ENCODE assay signal across 17 cellular contexts in the genomic region with DNA sequence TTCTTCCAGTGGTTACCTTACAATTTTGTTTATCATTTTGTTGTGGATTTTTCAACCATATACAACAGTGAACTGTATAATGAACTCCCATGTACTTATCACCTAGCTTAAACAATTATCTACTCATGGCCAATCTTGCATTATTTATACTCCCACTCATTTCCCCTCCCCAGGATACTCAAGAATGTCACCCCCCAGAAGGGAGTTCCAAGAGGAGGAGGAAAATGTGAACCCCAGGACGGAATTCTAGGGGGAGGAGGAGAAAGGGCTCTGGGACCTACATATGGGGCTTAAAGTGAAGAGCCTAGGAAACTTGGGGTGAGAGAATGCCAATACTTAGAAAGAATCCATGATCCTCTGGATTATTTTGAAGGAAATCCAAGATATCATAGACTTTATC. TPM values are rescaled to one million over a fixed set of nuclear protein-coding genes. Genes with fewer than 3 reads are reported as not detected.
DNase-seq lines count a peak whose midpoint lies in the region; ATAC-seq, FAIRE-seq and TF ChIP-seq lines count a peak whose summit lies in the region.
"Had no signal": no experiment of that assay in that cellular context is flagged by ENCODE, and none has a peak within 500 bp of the region (broad histone marks: within the 10 kb centered on the region; RNA-seq: fewer than 3 reads in every experiment).

No MANE protein-coding gene starts in this region.

- in situ Hi-C loops in IMR-90 (cut with MboI; ENCODE audit: low sequenced_read_pairs): no loop called here

- H3K9me3 ChIP-seq in IMR-90 (ENCODE audit: control insufficient read depth, insufficient read depth, low read length) (no peaks in the 10 kb centered on the region), astrocyte (ENCODE audit: insufficient read depth, low read depth, low read length) (no peaks in the 10 kb centered on the region), left ventricle myocardium inferior (replicated peaks) (no peaks in the 10 kb centered on the region)
- no peaks in the 10 kb centered on the region for H3K9me3 ChIP-seq in CD8-positive, alpha-beta memory T cell (ENCODE audit: low read length)

- POLR2A ChIA-PET in IMR-90 (lab: Charles Lee; ENCODE audit: unreplicated experiment): no interaction called here
- POLR2A ChIA-PET in CD8-positive, alpha-beta memory T cell (lab: Charles Lee): no interaction called here

- intact Hi-C loops in IMR-90 (cut with micrococcal nuclease) (loop anchor here (10.0 kb wide), 1 partner anchor 57 kb away; no protein-coding TSS in a partner anchor), left ventricle myocardium inferior (cut with micrococcal nuclease) (no loop called here)

- H2AK5ac ChIP-seq in IMR-90 (ENCODE audit: low read depth, low read length): no peak overlapping the region

- H3K4ac ChIP-seq in IMR-90 (ENCODE audit: low read depth, low read length): no peak overlapping the region

- peaks cover 43% of the 10 kb centered on the region for H3K4me1 Mint-ChIP-seq in astrocyte (ENCODE audit: low read depth, unreplicated experiment)
- peaks cover 0 to under 1% of the 10 kb centered on the region in 2 donors for H3K4me1 Mint-ChIP-seq in stimulated activated naive B cell treated with anti-CD40 and anti-IgM and Interleukin-4, amounts not matched to agents 10 μg/mL and 1 μg/mL and 100 μg/mL, for 72 hours
- no peaks in the 10 kb centered on the region for H3K4me1 Mint-ChIP-seq in CD8-positive, alpha-beta memory T cell
- H3K4me1 Mint-ChIP-seq: B cell had no signal

- H3K4me2 ChIP-seq in IMR-90 (ENCODE audit: low read depth, low read length) (no peak overlapping the region), astrocyte (ENCODE audit: low read length) (no peak overlapping the region)

- H3K56ac ChIP-seq in IMR-90 (ENCODE audit: extremely low read depth, insufficient read depth, low read length): no peak overlapping the region

- dilution Hi-C loops in IMR-90 (cut with HindIII; ENCODE audit: low sequenced_read_pairs, unreplicated experiment): no loop called here

- no peak overlapping the region for H3K23ac ChIP-seq in IMR-90 (ENCODE audit: low read depth, low read length)

- no peak overlapping the region for H2AFZ ChIP-seq in IMR-90 (replicated peaks; ENCODE audit: low read length, poor library complexity)
- H2AFZ ChIP-seq in astrocyte (ENCODE audit: low read depth, low read length): no peak overlapping the region

- H2AK9ac ChIP-seq in IMR-90 (replicated peaks; ENCODE audit: low read depth, low read length, poor library complexity): no peak overlapping the region

- DNase-seq in IMR-90 (no peak), astrocyte (ENCODE audit: low read depth) (no peak), foreskin keratinocyte (no peak), left ventricle myocardium inferior (no peak)
- DNase-seq in stimulated activated naive B cell treated with anti-CD40 and anti-IgM and Interleukin-4, amounts not matched to agents 10 μg/mL and 1 μg/mL and 100 μg/mL, for 72 hours: no peak
- DNase-seq in CD8-positive, alpha-beta memory T cell: no peak
- DNase-seq: C1 segment of cervical spinal cord; CD4-positive, alpha-beta T cell; DMS153; DMS79 treated with DMSO at 0.1 percent for 48 hours; EL; HCEC 1CT had no signal

- H3K4me3 ChIP-seq in IMR-90 (ENCODE audit: insufficient read depth, low read depth, low read length) (no peak overlapping the region), astrocyte (ENCODE audit: insufficient read depth, low read depth, low read length) (no peak overlapping the region), left ventricle myocardium inferior (no peak overlapping the region)
- no peak overlapping the region for H3K4me3 ChIP-seq in CD8-positive, alpha-beta memory T cell (ENCODE audit: low read length)

- no peak for TF ChIP-seq RAD21 in IMR-90 (IDR thresholded peaks at IDR 0.05; ENCODE audit: low read length)

- CTCF ChIA-PET in IMR-90 (lab: Yijun Ruan, JAX): no interaction called here
- CTCF ChIA-PET in CD8-positive, alpha-beta memory T cell (lab: Charles Lee): no interaction called here

- peaks cover 4% of the 10 kb centered on the region; the same call in 1 of the 2 replicates for H3K9me1 ChIP-seq in IMR-90 (ENCODE audit: insufficient read depth, low read length)

- no TSS peak for BruUV-seq in IMR-90 (replicated peaks; lab: Mats Ljungman, UMichigan)

- no peaks in the 10 kb centered on the region for H3K79me2 ChIP-seq in astrocyte (ENCODE audit: insufficient read depth, low read length)

- H3K4me1 ChIP-seq in IMR-90 (ENCODE audit: control insufficient read depth, insufficient read depth, low read length): peaks cover 7% of the 10 kb centered on the region
- H3K4me1 ChIP-seq in astrocyte (ENCODE audit: insufficient read depth, low read length): peaks cover 28% of the 10 kb centered on the region
- H3K4me1 ChIP-seq in foreskin keratinocyte: peaks cover 27% of the 10 kb centered on the region
- H3K4me1 ChIP-seq in left ventricle myocardium inferior: peaks cover 23% of the 10 kb centered on the region
- H3K4me1 ChIP-seq in CD8-positive, alpha-beta memory T cell (ENCODE audit: insufficient read depth, low read length): no peaks in the 10 kb centered on the region

- H2BK5ac ChIP-seq in IMR-90 (ENCODE audit: low read depth, low read length, poor library complexity, severe bottlenecking): peak overlapping the region; percentile 26

- no peak for TF ChIP-seq POLR2A in IMR-90 (IDR thresholded peaks at IDR 0.05; ENCODE audit: low read depth, low read length)

- H3K27ac ChIP-seq in IMR-90 (ENCODE audit: insufficient read depth, low read length) (no peak overlapping the region), astrocyte (ENCODE audit: low read depth, low read length) (no peak overlapping the region), foreskin keratinocyte (peak overlapping the region; percentile 86), left ventricle myocardium inferior (replicated peaks) (no peak overlapping the region)
- no peak overlapping the region for H3K27ac ChIP-seq in CD8-positive, alpha-beta memory T cell (ENCODE audit: low read depth, low read length)

- TF ChIP-seq CTCF in IMR-90 (conservative IDR thresholded peaks at IDR 0.05; ENCODE audit: low read depth, low read length): no peak
- TF ChIP-seq CTCF in astrocyte (IDR thresholded peaks at IDR 0.05; ENCODE audit: insufficient read depth, low read depth, low read length): no peak
- TF ChIP-seq CTCF in foreskin keratinocyte (conservative IDR thresholded peaks at IDR 0.05): no peak
- no peak for TF ChIP-seq CTCF in left ventricle myocardium inferior (IDR thresholded peaks at IDR 0.05; ENCODE audit: borderline replicate concordance)

- no peak overlapping the region for H4K8ac ChIP-seq in IMR-90 (ENCODE audit: low read depth in 2 of 2, low read length in 2 of 2)

- H2BK15ac ChIP-seq in IMR-90 (ENCODE audit: low read depth, low read length): no peak overlapping the region

- no peak overlapping the region for H3K4me3 Mint-ChIP-seq in astrocyte (ENCODE audit: unreplicated experiment)
- no peak overlapping the region for H3K4me3 Mint-ChIP-seq in stimulated activated naive B cell treated with anti-CD40 and anti-IgM and Interleukin-4, amounts not matched to agents 10 μg/mL and 1 μg/mL and 100 μg/mL, for 72 hours
- no peak overlapping the region for H3K4me3 Mint-ChIP-seq in CD8-positive, alpha-beta memory T cell
- H3K4me3 Mint-ChIP-seq: B cell; CD4-positive, alpha-beta T cell had no signal

- no peaks in the 10 kb centered on the region for H3K9me3 Mint-ChIP-seq in astrocyte (ENCODE audit: unreplicated experiment)
- H3K9me3 Mint-ChIP-seq in stimulated activated naive B cell treated with anti-CD40 and anti-IgM and Interleukin-4, amounts not matched to agents 10 μg/mL and 1 μg/mL and 100 μg/mL, for 72 hours: no peaks in the 10 kb centered on the region
- no peaks in the 10 kb centered on the region for H3K9me3 Mint-ChIP-seq in CD8-positive, alpha-beta memory T cell
- H3K9me3 Mint-ChIP-seq: CD4-positive, alpha-beta T cell had no signal

- peaks cover 4 to 19% of the 10 kb centered on the region in 2 experiments for H3K79me1 ChIP-seq in IMR-90 (ENCODE audit: low read depth in 1 of 2, low read length in 2 of 2)

- WGBS in IMR-90 (ENCODE audit: extremely low coverage in 2 of 2, insufficient read length in 1 of 2), 2 experiments: no CpG with 5 or more reads among the region's 1 CpG

- H3K18ac ChIP-seq in IMR-90 (ENCODE audit: low read depth, low read length): no peak overlapping the region

- no peak overlapping the region for H4K91ac ChIP-seq in IMR-90 (ENCODE audit: insufficient read depth, low read depth, low read length)

- H3K9ac ChIP-seq in IMR-90 (ENCODE audit: low read depth, low read length): no peak overlapping the region
- H3K9ac ChIP-seq in astrocyte (ENCODE audit: low read length): no peak overlapping the region

- no peak overlapping the region for H2BK20ac ChIP-seq in IMR-90 (ENCODE audit: low read depth, low read length)

- no peaks in the 10 kb centered on the region for H3K27me3 ChIP-seq in IMR-90 (ENCODE audit: control insufficient read depth, insufficient read depth, low read length)
- H3K27me3 ChIP-seq in astrocyte (ENCODE audit: insufficient read depth, low read length): no peaks in the 10 kb centered on the region
- no peaks in the 10 kb centered on the region for H3K27me3 ChIP-seq in foreskin keratinocyte
- H3K27me3 ChIP-seq in left ventricle myocardium inferior (ENCODE audit: low read depth): no peaks in the 10 kb centered on the region
- H3K27me3 ChIP-seq in CD8-positive, alpha-beta memory T cell (ENCODE audit: insufficient read depth, low read length, poor library complexity, severe bottlenecking): no peaks in the 10 kb centered on the region

- peak overlapping the region; percentile 15 for H3K27ac Mint-ChIP-seq in astrocyte (ENCODE audit: unreplicated experiment)
- H3K27ac Mint-ChIP-seq in stimulated activated naive B cell treated with anti-CD40 and anti-IgM and Interleukin-4, amounts not matched to agents 10 μg/mL and 1 μg/mL and 100 μg/mL, for 72 hours: peak overlapping the region; percentile 44
- no peak overlapping the region for H3K27ac Mint-ChIP-seq in CD8-positive, alpha-beta memory T cell
- H3K27ac Mint-ChIP-seq: B cell; CD4-positive, alpha-beta T cell had no signal

- no peak overlapping the region for H3K14ac ChIP-seq in IMR-90 (replicated peaks; ENCODE audit: low read depth, low read length)

- FAIRE-seq in astrocyte (lab: Jason Lieb, UNC): no peak
- FAIRE-seq: A204.1, G401.6, GM12891 had no signal

- ATAC-seq in IMR-90 (ENCODE audit: low read depth): no peak
- ATAC-seq in foreskin keratinocyte: no peak
- ATAC-seq in stimulated activated naive B cell treated with anti-CD40 and anti-IgM and Interleukin-4, amounts not matched to agents 10 μg/mL and 1 μg/mL and 100 μg/mL, for 72 hours (replicated peaks): no peak
- no peak for ATAC-seq in HG02884 (IDR thresholded peaks at IDR 0.05; ENCODE audit: unreplicated experiment)

- peaks cover 3% of the 10 kb centered on the region; the same call in 1 of the 2 replicates for H4K20me1 ChIP-seq in IMR-90 (ENCODE audit: insufficient read depth, low read length)
- no peaks in the 10 kb centered on the region for H4K20me1 ChIP-seq in astrocyte (ENCODE audit: insufficient read depth, low read length)

- no peak overlapping the region for H4K5ac ChIP-seq in IMR-90 (ENCODE audit: low read depth, low read length)

- no peaks in the 10 kb centered on the region for H3K36me3 Mint-ChIP-seq in astrocyte (ENCODE audit: low read depth, unreplicated experiment)
- H3K36me3 Mint-ChIP-seq in stimulated activated naive B cell treated with anti-CD40 and anti-IgM and Interleukin-4, amounts not matched to agents 10 μg/mL and 1 μg/mL and 100 μg/mL, for 72 hours: peaks cover 2 to 20% of the 10 kb centered on the region in 2 donors
- peaks cover 0 to 3% (median 2%) of the 10 kb centered on the region in 3 donors for H3K36me3 Mint-ChIP-seq in CD8-positive, alpha-beta memory T cell

- H3K36me3 ChIP-seq in IMR-90 (ENCODE audit: control insufficient read depth, insufficient read depth, low read length) (no peaks in the 10 kb centered on the region), astrocyte (ENCODE audit: insufficient read depth, low read length) (no peaks in the 10 kb centered on the region), left ventricle myocardium inferior (no peaks in the 10 kb centered on the region)
- H3K36me3 ChIP-seq in CD8-positive, alpha-beta memory T cell (ENCODE audit: insufficient read depth, low read length): no peaks in the 10 kb centered on the region

- no peaks in the 10 kb centered on the region for H3K27me3 Mint-ChIP-seq in astrocyte (ENCODE audit: low read depth, unreplicated experiment)
- no peaks in the 10 kb centered on the region for H3K27me3 Mint-ChIP-seq in stimulated activated naive B cell treated with anti-CD40 and anti-IgM and Interleukin-4, amounts not matched to agents 10 μg/mL and 1 μg/mL and 100 μg/mL, for 72 hours
- no peaks in the 10 kb centered on the region for H3K27me3 Mint-ChIP-seq in CD8-positive, alpha-beta memory T cell
- H3K27me3 Mint-ChIP-seq: B cell; CD4-positive, alpha-beta T cell had no signal

- no peak overlapping the region for H2BK120ac ChIP-seq in IMR-90 (ENCODE audit: low read depth, low read length)

RNA-seq across cellular contexts. Expression of gene TSC22D2, which starts 59.3 kb away (rescaled TPM):
- total RNA-seq in IMR-90 (2012; rRNA removed): 12.2 and 15.8 TPM in 2 replicates
- polyA plus RNA-seq in IMR-90 (2012; rRNA removed): 16.7 and 20.5 TPM in 2 replicates
- polyA plus RNA-seq in IMR-90 (2012; cell fraction: cytosol; rRNA removed): 6.3 and 8.5 TPM in 2 replicates
- 8.2 and 33.9 TPM in 2 replicates for polyA plus RNA-seq in IMR-90 (2012; cell fraction: nucleus; rRNA removed; ENCODE audit: low replicate concordance)
- 99.4 and 116 TPM in 2 replicates for total RNA-seq in astrocyte
- total RNA-seq in foreskin keratinocyte: 19.7 and 22.3 TPM in 2 replicates
- polyA plus RNA-seq in foreskin keratinocyte: 7.2 and 9.4 TPM in 2 replicates
- 21.9 TPM for total RNA-seq in left ventricle myocardium inferior
- 10 to 100 TPM; 20.9 to 22.3 TPM for total RNA-seq in CD8-positive, alpha-beta memory T cell
- 11.9 TPM for polyA plus RNA-seq in CD8-positive, alpha-beta memory T cell

Comparison
In these comparisons a context has a peak if more than half of its experiments do, and no peak if none do; other contexts are left out.
1. H3K27ac Mint-ChIP-seq: peak in astrocyte (single experiment) and stimulated activated naive B cell treated with anti-CD40 and anti-IgM and Interleukin-4, amounts not matched to agents 10 μg/mL and 1 μg/mL and 100 μg/mL, for 72 hours (single experiment); none in CD8-positive, alpha-beta memory T cell (0 of 8).